ENCODE assay signal across 1 cellular context in the genomic region with DNA sequence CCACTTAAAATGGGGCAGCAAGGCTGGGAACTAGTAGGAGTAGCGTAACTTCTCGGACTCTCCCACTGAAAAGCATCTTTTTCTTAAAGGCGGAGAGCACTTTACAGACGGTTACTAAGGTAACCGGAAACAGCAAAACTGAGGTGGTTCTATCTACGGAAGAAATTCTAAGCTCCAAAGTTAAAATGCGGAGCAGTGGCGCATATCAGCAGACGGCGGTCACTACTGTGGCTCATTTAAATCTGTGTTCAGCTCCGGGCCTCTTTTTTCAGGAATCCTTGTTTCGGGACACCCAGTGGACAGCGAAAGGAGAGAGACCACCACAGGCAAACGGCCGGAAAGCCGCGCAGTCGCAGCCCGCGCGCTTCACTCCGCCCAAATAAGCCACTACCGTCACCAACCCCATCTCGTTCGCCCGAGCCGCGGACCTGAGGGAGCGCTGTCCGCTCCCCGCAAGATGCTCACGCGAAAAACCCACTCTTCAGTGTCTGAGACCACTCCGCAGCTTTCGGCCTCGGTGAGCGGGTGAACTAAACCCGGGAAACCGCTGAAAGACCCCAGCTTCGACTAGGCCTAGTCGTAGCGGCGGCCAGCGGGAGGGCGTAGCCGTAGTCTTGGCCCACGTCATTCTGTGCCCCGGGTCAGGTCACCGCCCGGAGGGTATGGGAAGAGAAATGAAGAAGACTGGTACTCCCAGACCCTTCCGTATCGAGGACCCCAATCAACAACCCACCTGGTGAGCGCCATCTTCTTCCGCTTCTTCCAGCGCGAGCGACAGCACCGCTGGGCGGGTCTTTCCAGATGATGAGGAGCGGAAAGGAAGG.
TF ChIP-seq lines count a peak whose summit lies in the region.

SNW1 (minus strand) TSS at position 776 of the 824 bp plus-strand sequence; CDS start at position 747, 29 bp downstream.

TF ChIP-seq in HepG2, 621 proteins besides CTCF, POLR2A, EP300 and RAD21 (continued from another document and continues in another):
- no peak for TF ChIP-seq CBFB (CRISPR knock-in tag; IDR thresholded peaks at IDR 0.05)
- TF ChIP-seq NCOA5 (CRISPR knock-in tag; IDR thresholded peaks at IDR 0.05): no peak
- TF ChIP-seq ZNF75D (CRISPR knock-in tag; IDR thresholded peaks at IDR 0.05; ENCODE audit: borderline replicate concordance): no peak
- no peak for TF ChIP-seq AGO1 (IDR thresholded peaks at IDR 0.05; ENCODE audit: low read depth, low read length, poor library complexity, severe bottlenecking)
- no peak for TF ChIP-seq CHD2 (IDR thresholded peaks at IDR 0.05; ENCODE audit: low read depth, low read length)
- TF ChIP-seq KAT7 (CRISPR knock-in tag; IDR thresholded peaks at IDR 0.05; ENCODE audit: borderline replicate concordance): peak; percentile 91; the same call in 1 of the 2 replicates
- TF ChIP-seq, protein P1, sequence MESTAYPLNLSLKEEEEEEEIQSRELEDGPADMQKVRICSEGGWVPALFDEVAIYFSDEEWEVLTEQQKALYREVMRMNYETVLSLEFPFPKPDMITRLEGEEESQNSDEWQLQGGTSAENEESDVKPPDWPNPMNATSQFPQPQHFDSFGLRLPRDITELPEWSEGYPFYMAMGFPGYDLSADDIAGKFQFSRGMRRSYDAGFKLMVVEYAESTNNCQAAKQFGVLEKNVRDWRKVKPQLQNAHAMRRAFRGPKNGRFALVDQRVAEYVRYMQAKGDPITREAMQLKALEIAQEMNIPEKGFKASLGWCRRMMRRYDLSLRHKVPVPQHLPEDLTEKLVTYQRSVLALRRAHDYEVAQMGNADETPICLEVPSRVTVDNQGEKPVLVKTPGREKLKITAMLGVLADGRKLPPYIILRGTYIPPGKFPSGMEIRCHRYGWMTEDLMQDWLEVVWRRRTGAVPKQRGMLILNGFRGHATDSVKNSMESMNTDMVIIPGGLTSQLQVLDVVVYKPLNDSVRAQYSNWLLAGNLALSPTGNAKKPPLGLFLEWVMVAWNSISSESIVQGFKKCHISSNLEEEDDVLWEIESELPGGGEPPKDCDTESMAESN (CRISPR knock-in tag; conservative IDR thresholded peaks at IDR 0.05): peak; percentile 39; the same call in 1 of the 2 replicates
- peak; percentile 34; the same call in 1 of the 2 replicates for TF ChIP-seq FOSL2 (CRISPR knock-in tag; IDR thresholded peaks at IDR 0.05)
- no peak; the same call in 1 of the 2 replicates for TF ChIP-seq NFAT5 (CRISPR knock-in tag; IDR thresholded peaks at IDR 0.05)
- no peak for TF ChIP-seq SRSF4 (IDR thresholded peaks at IDR 0.05; ENCODE audit: low read depth, low read length, poor library complexity, severe bottlenecking)
- TF ChIP-seq TOPORS (CRISPR knock-in tag; IDR thresholded peaks at IDR 0.05): no peak
- no peak for TF ChIP-seq CENPBD1 (CRISPR knock-in tag; IDR thresholded peaks at IDR 0.05; ENCODE audit: borderline replicate concordance, low read depth)
- no peak; the same call in 1 of the 2 replicates for TF ChIP-seq ZNF788 (CRISPR knock-in tag; IDR thresholded peaks at IDR 0.05; ENCODE audit: borderline replicate concordance)
- no peak for TF ChIP-seq NR3C1 (CRISPR knock-in tag; IDR thresholded peaks at IDR 0.05)
- TF ChIP-seq ZNF639 (CRISPR knock-in tag; conservative IDR thresholded peaks at IDR 0.05): no peak
- no peak for TF ChIP-seq GTF2F1 (IDR thresholded peaks at IDR 0.05; ENCODE audit: low read length)
- no peak for TF ChIP-seq SMC3 (IDR thresholded peaks at IDR 0.05; ENCODE audit: low read length)
- TF ChIP-seq MED13 (CRISPR knock-in tag; IDR thresholded peaks at IDR 0.05): 0 out of 2 replicates have a peak, but pooled peaks have one; percentile 34
- no peak for TF ChIP-seq ZNF234 (CRISPR knock-in tag; conservative IDR thresholded peaks at IDR 0.05)
- TF ChIP-seq, protein P2, sequence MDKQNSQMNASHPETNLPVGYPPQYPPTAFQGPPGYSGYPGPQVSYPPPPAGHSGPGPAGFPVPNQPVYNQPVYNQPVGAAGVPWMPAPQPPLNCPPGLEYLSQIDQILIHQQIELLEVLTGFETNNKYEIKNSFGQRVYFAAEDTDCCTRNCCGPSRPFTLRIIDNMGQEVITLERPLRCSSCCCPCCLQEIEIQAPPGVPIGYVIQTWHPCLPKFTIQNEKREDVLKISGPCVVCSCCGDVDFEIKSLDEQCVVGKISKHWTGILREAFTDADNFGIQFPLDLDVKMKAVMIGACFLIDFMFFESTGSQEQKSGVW (CRISPR knock-in tag; IDR thresholded peaks at IDR 0.05; ENCODE audit: borderline replicate concordance): no peak
- TF ChIP-seq ZBTB7B (CRISPR knock-in tag; IDR thresholded peaks at IDR 0.05): peak; percentile 89
- TF ChIP-seq HBP1 (CRISPR knock-in tag; IDR thresholded peaks at IDR 0.05; ENCODE audit: low read depth): no peak
- TF ChIP-seq GRHL1 (CRISPR knock-in tag; conservative IDR thresholded peaks at IDR 0.05): no peak
- TF ChIP-seq ZMYM2 (CRISPR knock-in tag; IDR thresholded peaks at IDR 0.05): no peak
- TF ChIP-seq ZNF143 (CRISPR knock-in tag; IDR thresholded peaks at IDR 0.05): no peak
- no peak for TF ChIP-seq ZNF773 (CRISPR knock-in tag; IDR thresholded peaks at IDR 0.05; ENCODE audit: borderline replicate concordance)
- TF ChIP-seq GLI4 (CRISPR knock-in tag; IDR thresholded peaks at IDR 0.05; ENCODE audit: borderline replicate concordance): no peak
- TF ChIP-seq ZNF615 (CRISPR knock-in tag; IDR thresholded peaks at IDR 0.05; ENCODE audit: borderline replicate concordance): no peak
- no peak for TF ChIP-seq STAT5B (CRISPR knock-in tag; IDR thresholded peaks at IDR 0.05)
- TF ChIP-seq ZNF274 (CRISPR knock-in tag; IDR thresholded peaks at IDR 0.05): peak; percentile 79; the same call in 1 of the 2 replicates
- TF ChIP-seq ARID2 (CRISPR knock-in tag; IDR thresholded peaks at IDR 0.05; ENCODE audit: borderline replicate concordance): no peak
- no peak for TF ChIP-seq THAP11 (CRISPR knock-in tag; IDR thresholded peaks at IDR 0.05)
- 0 out of 2 replicates have a peak, but pooled peaks have one; percentile 45 for TF ChIP-seq FOXK1 (CRISPR knock-in tag; IDR thresholded peaks at IDR 0.05; ENCODE audit: borderline replicate concordance, low read depth)
- TF ChIP-seq DR1 (CRISPR knock-in tag; IDR thresholded peaks at IDR 0.05): no peak
- TF ChIP-seq E2F1 (CRISPR knock-in tag; IDR thresholded peaks at IDR 0.05): no peak
- TF ChIP-seq ZNF761 (CRISPR knock-in tag; conservative IDR thresholded peaks at IDR 0.05): 0 out of 2 replicates have a peak, but pooled peaks have one; percentile 53
- TF ChIP-seq NR0B2 (CRISPR knock-in tag; IDR thresholded peaks at IDR 0.05): peak; percentile 65; the same call in 1 of the 2 replicates
- no peak for TF ChIP-seq SIX1 (CRISPR knock-in tag; IDR thresholded peaks at IDR 0.05; ENCODE audit: borderline replicate concordance)
- TF ChIP-seq NR2F1 (CRISPR knock-in tag; IDR thresholded peaks at IDR 0.05): no peak
- TF ChIP-seq, protein P3, sequence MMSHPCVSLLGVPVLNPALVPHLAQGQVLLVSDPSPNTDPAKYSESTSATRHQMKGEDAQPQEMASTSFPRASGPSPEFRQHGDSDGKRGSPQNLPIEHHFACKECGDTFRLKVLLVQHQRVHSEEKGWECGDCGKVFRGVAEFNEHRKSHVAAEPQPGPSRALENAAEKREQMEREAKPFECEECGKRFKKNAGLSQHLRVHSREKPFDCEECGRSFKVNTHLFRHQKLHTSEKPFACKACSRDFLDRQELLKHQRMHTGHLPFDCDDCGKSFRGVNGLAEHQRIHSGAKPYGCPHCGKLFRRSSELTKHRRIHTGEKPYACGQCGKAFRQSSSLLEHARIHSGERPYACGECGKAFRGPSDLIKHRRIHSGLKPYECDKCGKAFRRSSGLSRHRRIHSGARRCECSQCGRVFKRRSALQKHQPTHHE (CRISPR knock-in tag; IDR thresholded peaks at IDR 0.05; ENCODE audit: borderline replicate concordance): peak; percentile 61; the same call in 1 of the 2 replicates
- TF ChIP-seq ZNF530 (CRISPR knock-in tag; IDR thresholded peaks at IDR 0.05; ENCODE audit: low read depth): no peak
- no peak for TF ChIP-seq ZBTB3 (CRISPR knock-in tag; IDR thresholded peaks at IDR 0.05; ENCODE audit: borderline replicate concordance, low read depth)
- TF ChIP-seq MYC (CRISPR knock-in tag; IDR thresholded peaks at IDR 0.05; ENCODE audit: borderline replicate concordance): peak; percentile 53; the same call in 1 of the 2 replicates
